In genomic region chr10:110553905-110554304, GRCh38 we compare ENCODE assay signal across 21 cellular contexts.
"Had no signal": no experiment of that assay in that cellular context is flagged by ENCODE, and none has a peak within 500 bp of the region (broad histone marks: within the 10 kb centered on the region; RNA-seq: fewer than 3 reads in every experiment).

No MANE protein-coding gene starts in this region.

- H3K9me3 ChIP-seq: heart left ventricle, lower lobe of right lung, mucosa of descending colon, psoas muscle, sigmoid colon, suprapubic skin, upper lobe of left lung had no signal

- ATAC-seq: activated CD8-positive, alpha-beta memory T cell treated with anti-CD3 and anti-CD28 coated beads, Interleukin-2, amount 10 ng/mL, durations not matched to agents 7 days and 5 days; foreskin keratinocyte; heart left ventricle; left cardiac atrium; lower lobe of right lung; mucosa of descending colon; naive thymus-derived CD8-positive, alpha-beta T cell; psoas muscle; SK-N-SH treated with all-trans-retinoic acid at 6 μM for 48 hours; stimulated activated naive CD8-positive, alpha-beta T cell treated with anti-CD3 and anti-CD28 coated beads, Interleukin-15, Interleukin-2, amounts not matched to agents 100 U/mL and 50 U/mL, for 24 hours had no signal

- H3K4me3 Mint-ChIP-seq: activated CD8-positive, alpha-beta memory T cell treated with anti-CD3 and anti-CD28 coated beads, Interleukin-2, amount 10 ng/mL, durations not matched to agents 7 days and 5 days; activated naive CD8-positive, alpha-beta T cell treated with anti-CD3 and anti-CD28 coated beads for 36 hours; activated T-cell treated with anti-CD3 and anti-CD28 coated beads, Interleukin-2, amount 50 U/mL, for 24 hours; naive thymus-derived CD8-positive, alpha-beta T cell; T-helper 1 cell treated with Interleukin-12 subunit alpha and Interleukin-12 subunit beta and Interleukin-4 antibody, amounts not matched to agents 30 μg/mL and 1 μg/mL, for 36 hours had no signal

- H3K36me3 Mint-ChIP-seq: activated CD8-positive, alpha-beta memory T cell treated with anti-CD3 and anti-CD28 coated beads, Interleukin-2, amount 10 ng/mL, durations not matched to agents 7 days and 5 days; activated naive CD8-positive, alpha-beta T cell treated with anti-CD3 and anti-CD28 coated beads for 36 hours; naive thymus-derived CD8-positive, alpha-beta T cell had no signal

- H3K27ac Mint-ChIP-seq: activated CD8-positive, alpha-beta memory T cell treated with anti-CD3 and anti-CD28 coated beads, Interleukin-2, amount 10 ng/mL, durations not matched to agents 7 days and 5 days; activated naive CD8-positive, alpha-beta T cell treated with anti-CD3 and anti-CD28 coated beads for 36 hours; activated T-cell treated with anti-CD3 and anti-CD28 coated beads, Interleukin-2, amount 50 U/mL, for 24 hours; T-helper 1 cell treated with Interleukin-12 subunit alpha and Interleukin-12 subunit beta and Interleukin-4 antibody, amounts not matched to agents 30 μg/mL and 1 μg/mL, for 36 hours had no signal

- H3K4me3 ChIP-seq: heart left ventricle, lower lobe of right lung, mucosa of descending colon, psoas muscle, sigmoid colon, suprapubic skin, upper lobe of left lung had no signal

- H3K27ac ChIP-seq: foreskin keratinocyte, heart left ventricle, lower lobe of right lung, psoas muscle, sigmoid colon, suprapubic skin, upper lobe of left lung had no signal

- DNase-seq: activated CD4-positive, alpha-beta T cell treated with anti-CD3 and anti-CD28 coated beads, Interleukin-2, amount 50 U/mL, for 4 hours; activated CD8-positive, alpha-beta memory T cell treated with anti-CD3 and anti-CD28 coated beads, Interleukin-2, amount 10 ng/mL, durations not matched to agents 7 days and 5 days; activated effector memory CD4-positive, alpha-beta T cell treated with anti-CD3 and anti-CD28 coated beads, Interleukin-2, amount 50 U/mL, for 16 hours; activated naive CD8-positive, alpha-beta T cell treated with anti-CD3 and anti-CD28 coated beads for 36 hours; activated T-cell treated with anti-CD3 and anti-CD28 coated beads, Interleukin-2, amount 50 U/mL, for 24 hours; foreskin keratinocyte; heart left ventricle; left cardiac atrium; lower lobe of right lung; mucosa of descending colon; naive thymus-derived CD8-positive, alpha-beta T cell; occipital lobe; psoas muscle; sigmoid colon; stimulated activated CD4-positive, alpha-beta T cell treated with anti-CD3 and anti-CD28 coated beads, Interleukin-2, amount 100 ng/mL, for 48 hours; stimulated activated naive CD8-positive, alpha-beta T cell treated with anti-CD3 and anti-CD28 coated beads, Interleukin-15, Interleukin-2, amounts not matched to agents 100 U/mL and 50 U/mL, for 24 hours; upper lobe of left lung had no signal

- H3K36me3 ChIP-seq: heart left ventricle, lower lobe of right lung, sigmoid colon, suprapubic skin, upper lobe of left lung had no signal

- H3K4me1 ChIP-seq: foreskin keratinocyte, heart left ventricle, lower lobe of right lung, psoas muscle, sigmoid colon, suprapubic skin, upper lobe of left lung had no signal

- FAIRE-seq: bronchial epithelial cell had no signal

- H3K9me3 Mint-ChIP-seq: activated naive CD8-positive, alpha-beta T cell treated with anti-CD3 and anti-CD28 coated beads for 36 hours; activated T-cell treated with anti-CD3 and anti-CD28 coated beads, Interleukin-2, amount 50 U/mL, for 24 hours; naive thymus-derived CD8-positive, alpha-beta T cell; T-helper 1 cell treated with Interleukin-12 subunit alpha and Interleukin-12 subunit beta and Interleukin-4 antibody, amounts not matched to agents 30 μg/mL and 1 μg/mL, for 36 hours had no signal

- H3K27me3 ChIP-seq: foreskin keratinocyte, sigmoid colon, upper lobe of left lung had no signal
